ENCODE assay signal across 25 cellular contexts in the genomic region with DNA sequence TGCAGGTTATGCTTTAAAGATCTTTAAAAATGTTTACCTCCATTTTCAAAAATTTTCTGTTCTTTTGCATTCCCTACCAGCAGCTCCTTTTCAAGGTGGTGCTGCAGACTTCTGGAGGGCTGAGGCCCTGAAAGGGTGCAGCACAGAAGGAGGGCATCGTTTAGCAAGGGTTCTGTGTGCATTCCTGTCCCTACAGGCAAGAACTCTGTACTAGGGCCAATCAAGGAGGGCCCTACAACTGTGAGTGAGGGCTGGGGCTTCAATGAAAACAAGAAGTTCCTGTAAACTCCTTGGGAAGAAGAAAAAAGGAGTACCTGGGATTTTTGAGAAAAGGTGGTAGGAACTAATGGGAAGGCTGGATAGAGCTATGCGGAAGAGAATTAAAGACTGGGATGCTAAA.
"Had no signal": no experiment of that assay in that cellular context is flagged by ENCODE, and none has a peak within 500 bp of the region (broad histone marks: within the 10 kb centered on the region; RNA-seq: fewer than 3 reads in every experiment).

No MANE protein-coding gene starts in this region.

- H3K27me3 ChIP-seq: right atrium auricular region, thyroid gland, vagina had no signal

- H3K4me1 ChIP-seq: prostate gland, right atrium auricular region, thyroid gland, vagina had no signal

- H3K27ac Mint-ChIP-seq: effector memory CD8-positive, alpha-beta T cell; memory B cell; mesothelial cell of epicardium; natural killer cell treated with Interleukin-12 subunit alpha and Interleukin-12 subunit beta and Interleukin-15 and Interleukin-18, amount 100 ng/mL, for 72 hours had no signal

- H3K27ac ChIP-seq: prostate gland, right atrium auricular region, thyroid gland, vagina had no signal

- H3K4me3 Mint-ChIP-seq: effector memory CD8-positive, alpha-beta T cell; memory B cell; mesothelial cell of epicardium; naive B cell; natural killer cell treated with Interleukin-12 subunit alpha and Interleukin-12 subunit beta and Interleukin-15 and Interleukin-18, amount 100 ng/mL, for 72 hours; stimulated activated naive CD8-positive, alpha-beta T cell treated with anti-CD3 and anti-CD28 coated beads, Interleukin-15, amount 100 ng/mL, for 72 hours had no signal

- H3K4me2 ChIP-seq: smooth muscle cell had no signal

- H3K9me3 ChIP-seq: mucosa of descending colon, prostate gland, right atrium auricular region, thyroid gland, vagina had no signal

- ATAC-seq: effector memory CD8-positive, alpha-beta T cell; left lobe of liver; mucosa of descending colon; natural killer cell treated with Interleukin-12 subunit alpha and Interleukin-12 subunit beta and Interleukin-15 and Interleukin-18, amount 100 ng/mL, for 72 hours; sciatic nerve; stimulated activated naive CD8-positive, alpha-beta T cell treated with anti-CD3 and anti-CD28 coated beads, Interleukin-15, amount 100 ng/mL, for 72 hours had no signal

- H3K4me3 ChIP-seq: lung, mucosa of descending colon, prostate gland, right atrium auricular region, smooth muscle cell, thyroid gland, vagina had no signal

- H3K36me3 ChIP-seq: prostate gland, right atrium auricular region, thyroid gland, vagina had no signal

- H3K36me3 Mint-ChIP-seq: memory B cell; mesothelial cell of epicardium; naive B cell; natural killer cell treated with Interleukin-12 subunit alpha and Interleukin-12 subunit beta and Interleukin-15 and Interleukin-18, amount 100 ng/mL, for 72 hours had no signal

- H3K9me3 Mint-ChIP-seq: effector memory CD8-positive, alpha-beta T cell; memory B cell; natural killer cell treated with Interleukin-12 subunit alpha and Interleukin-12 subunit beta and Interleukin-15 and Interleukin-18, amount 100 ng/mL, for 72 hours; stimulated activated naive CD8-positive, alpha-beta T cell treated with anti-CD3 and anti-CD28 coated beads, Interleukin-15, amount 100 ng/mL, for 72 hours had no signal

- DNase-seq: cortex of kidney; effector memory CD8-positive, alpha-beta T cell; hypothalamus; kidney; mucosa of descending colon; naive B cell; nucleus accumbens; stimulated activated CD4-positive, alpha-beta T cell treated with anti-CD3 and anti-CD28 coated beads, Interleukin-12 subunit alpha, Interleukin-12 subunit beta, amount 100 ng/mL, for 4 hours; stimulated activated CD4-positive, alpha-beta T cell treated with anti-CD3 and anti-CD28 coated beads, Interleukin-1b, Interleukin-23, amount 100 ng/mL, for 48 hours; stimulated activated CD4-positive, alpha-beta T cell treated with anti-CD3 and anti-CD28 coated beads, Interleukin-4, amount 100 ng/mL, for 1 hour; stimulated activated CD8-positive, alpha-beta memory T cell treated with anti-CD3 and anti-CD28 coated beads, Interleukin-4, amount 100 ng/mL, for 48 hours; stimulated activated naive CD4-positive, alpha-beta T cell; stimulated activated naive CD8-positive, alpha-beta T cell treated with anti-CD3 and anti-CD28 coated beads, Interleukin-15, amount 100 ng/mL, for 72 hours; thyroid gland; trophoblast cell had no signal

- H3K4me1 Mint-ChIP-seq: memory B cell; naive B cell; stimulated activated naive CD8-positive, alpha-beta T cell treated with anti-CD3 and anti-CD28 coated beads, Interleukin-15, amount 100 ng/mL, for 72 hours had no signal
